In the genomic region with DNA sequence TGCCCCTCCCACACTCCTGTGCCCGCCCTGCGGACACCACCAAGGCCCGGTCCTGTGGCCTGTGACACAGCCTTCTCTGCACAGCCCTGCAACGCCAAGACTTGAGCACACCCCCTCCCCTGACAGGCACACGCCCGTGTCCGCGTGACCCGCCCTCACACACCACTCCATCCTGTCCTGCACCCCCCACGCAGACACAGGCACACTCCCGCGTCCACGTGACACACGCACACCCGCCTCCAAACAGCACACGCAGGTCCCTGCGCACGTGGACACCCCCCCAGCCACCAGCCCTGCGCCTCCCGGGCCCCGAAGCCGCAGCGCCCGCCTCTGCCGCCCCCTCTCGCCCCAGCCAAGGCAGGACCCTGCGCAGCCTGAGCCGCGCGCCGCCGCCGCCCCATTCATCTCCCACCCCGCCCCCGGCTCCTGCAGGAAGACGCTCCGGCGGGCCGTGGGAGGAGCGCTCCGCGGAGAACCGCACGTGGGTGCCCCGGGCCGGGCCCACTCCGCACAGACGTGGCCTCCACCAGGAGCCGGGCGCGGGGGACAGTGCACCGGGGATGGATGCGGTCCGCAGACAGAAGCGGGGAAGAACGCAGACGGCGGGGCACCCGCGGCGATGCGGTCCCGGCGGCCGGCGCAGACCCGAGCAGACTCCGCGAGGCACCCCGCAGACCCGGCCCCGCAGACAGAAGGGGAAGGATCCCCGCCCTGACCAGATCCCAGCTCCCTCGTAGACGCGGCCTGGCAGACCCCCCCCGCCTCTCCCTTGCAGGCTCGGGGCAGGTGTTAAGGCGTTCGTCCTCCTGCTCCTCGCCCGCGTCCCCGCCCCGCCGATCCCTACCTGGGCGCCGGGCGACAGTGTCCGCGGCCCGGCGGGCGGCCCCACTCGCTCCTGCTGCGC, we compare ENCODE assay signal across 8 cellular contexts. TPM values are rescaled to one million over a fixed set of nuclear protein-coding genes. Genes with fewer than 3 reads are reported as not detected.
DNase-seq lines count a peak whose midpoint lies in the region; ATAC-seq and TF ChIP-seq lines count a peak whose summit lies in the region.

No MANE protein-coding gene starts in this region.

- H3K27ac ChIP-seq in osteoblast (ENCODE audit: low read depth, low read length) (peak overlapping the region; percentile 43), thymus (ENCODE audit: low read depth) (peak overlapping the region; percentile 19)

- TF ChIP-seq CTCF in osteoblast (IDR thresholded peaks at IDR 0.05; ENCODE audit: extremely low read depth, low read depth, low read length) = no peak

- DNase-seq in 8988T = peak; percentile 68
- peak; percentile 62 for DNase-seq in SK-N-DZ (ENCODE audit: low spot score)
- peak; percentile 90 for DNase-seq in activated naive CD4-positive, alpha-beta T cell treated with anti-CD3 and anti-CD28 coated beads, Interleukin-2, amount 10 ng/mL, durations not matched to agents 7 days and 5 days
- peak; percentile 87 for DNase-seq in glomerular visceral epithelial cell (ENCODE audit: extremely low spot score)
- peak; percentile 96 for DNase-seq in osteoblast (ENCODE audit: insufficient read length, low spot score, missing footprints)

- CTCF ChIA-PET in activated naive CD4-positive, alpha-beta T cell treated with anti-CD3 and anti-CD28 coated beads, Interleukin-2, amount 10 ng/mL, durations not matched to agents 7 days and 5 days (lab: Charles Lee) = no interaction called here

- ATAC-seq in GM18511 (IDR thresholded peaks at IDR 0.05; ENCODE audit: unreplicated experiment) = peak; percentile 30
- ATAC-seq in HG03432 (IDR thresholded peaks at IDR 0.05; ENCODE audit: unreplicated experiment) = peak; percentile 23

- peaks cover 40% of the 10 kb centered on the region for H3K4me1 Mint-ChIP-seq in activated naive CD4-positive, alpha-beta T cell treated with anti-CD3 and anti-CD28 coated beads, Interleukin-2, amount 10 ng/mL, durations not matched to agents 7 days and 5 days

- H2AFZ ChIP-seq in osteoblast (ENCODE audit: low read length) = no peak overlapping the region

- no peaks in the 10 kb centered on the region for H3K9me3 ChIP-seq in osteoblast (ENCODE audit: low read depth, low read length)
- H3K9me3 ChIP-seq in thymus (ENCODE audit: control insufficient read depth) = no peaks in the 10 kb centered on the region

- H3K36me3 ChIP-seq in osteoblast (ENCODE audit: insufficient read depth, low read length) (no peaks in the 10 kb centered on the region), thymus (ENCODE audit: control insufficient read depth, insufficient read depth) (no peaks in the 10 kb centered on the region)

- H3K4me3 ChIP-seq in osteoblast (ENCODE audit: insufficient read depth, low read length) (peak overlapping the region; percentile 76), thymus (ENCODE audit: low read length) (peak overlapping the region; percentile 63)

- H3K4me1 ChIP-seq in osteoblast (ENCODE audit: insufficient read depth, low read length) (peaks cover 46% of the 10 kb centered on the region), thymus (ENCODE audit: control insufficient read depth, insufficient read depth, low read length) (peaks cover 11% of the 10 kb centered on the region)

- H3K4me3 Mint-ChIP-seq in activated naive CD4-positive, alpha-beta T cell treated with anti-CD3 and anti-CD28 coated beads, Interleukin-2, amount 10 ng/mL, durations not matched to agents 7 days and 5 days = peak overlapping the region; percentile 79

- H4K20me1 ChIP-seq in osteoblast (ENCODE audit: insufficient read depth, low read length) = no peaks in the 10 kb centered on the region

- H3K9me3 Mint-ChIP-seq in activated naive CD4-positive, alpha-beta T cell treated with anti-CD3 and anti-CD28 coated beads, Interleukin-2, amount 10 ng/mL, durations not matched to agents 7 days and 5 days = no peaks in the 10 kb centered on the region

- WGBS in thymus = 1% methylated on average over 96 of the region's 96 CpGs

- H3K79me2 ChIP-seq in osteoblast (ENCODE audit: insufficient read depth, low read length) = peaks cover 19% of the 10 kb centered on the region

- H3K27ac Mint-ChIP-seq in activated naive CD4-positive, alpha-beta T cell treated with anti-CD3 and anti-CD28 coated beads, Interleukin-2, amount 10 ng/mL, durations not matched to agents 7 days and 5 days = peak overlapping the region; percentile 80

- peak overlapping the region; percentile 75 for H3K4me2 ChIP-seq in osteoblast (ENCODE audit: insufficient read depth, low read length)

- H3K36me3 Mint-ChIP-seq in activated naive CD4-positive, alpha-beta T cell treated with anti-CD3 and anti-CD28 coated beads, Interleukin-2, amount 10 ng/mL, durations not matched to agents 7 days and 5 days = no peaks in the 10 kb centered on the region

- H3K27me3 ChIP-seq in osteoblast (ENCODE audit: insufficient read depth, low read length) (no peaks in the 10 kb centered on the region), thymus (ENCODE audit: control insufficient read depth, insufficient read depth) (peaks cover 2% of the 10 kb centered on the region)

- peaks cover 27% of the 10 kb centered on the region for H3K27me3 Mint-ChIP-seq in activated naive CD4-positive, alpha-beta T cell treated with anti-CD3 and anti-CD28 coated beads, Interleukin-2, amount 10 ng/mL, durations not matched to agents 7 days and 5 days

RNA-seq across cellular contexts. Expression of gene CAMKK1, which starts 0.5 kb away (rescaled TPM):
- 7.0 and 7.4 TPM in 2 replicates for polyA plus RNA-seq in SK-N-DZ (2014; cell fraction: cytosol; rRNA removed)
- polyA plus RNA-seq in SK-N-DZ (2014; cell fraction: nucleus; rRNA removed) = 17.1 and 18.6 TPM in 2 replicates
- total RNA-seq in osteoblast = 8.7 and 9.1 TPM in 2 replicates
- polyA plus RNA-seq in thymus = 10.8 TPM

RNA-seq across cellular contexts. Expression of gene P2RX1, which starts 23.9 kb away (rescaled TPM):
- not detected in 2 replicates for polyA plus RNA-seq in SK-N-DZ (2014; cell fraction: cytosol; rRNA removed)
- polyA plus RNA-seq in SK-N-DZ (2014; cell fraction: nucleus; rRNA removed) = 0.05 and 0.23 TPM in 2 replicates
- total RNA-seq in osteoblast = under 0.01 TPM in 1 of 2 replicates, not detected in the other
- 6.0 TPM for polyA plus RNA-seq in thymus

RNA-seq across cellular contexts. Expression of gene NCBP3, which starts 46.3 kb away (rescaled TPM):
- polyA plus RNA-seq in SK-N-DZ (2014; cell fraction: cytosol; rRNA removed) = 20.2 and 26.5 TPM in 2 replicates
- 53.8 and 77.3 TPM in 2 replicates for polyA plus RNA-seq in SK-N-DZ (2014; cell fraction: nucleus; rRNA removed)
- 21.4 and 24.2 TPM in 2 replicates for total RNA-seq in osteoblast
- 46.1 TPM for polyA plus RNA-seq in thymus

Comparison
In these comparisons a context has a peak if more than half of its experiments do, and no peak if none do; other contexts are left out.
1. Peak in every context shown above with its lines: DNase-seq, ATAC-seq, H3K4me3 ChIP-seq and H3K27ac ChIP-seq.